ENCODE assay signal across 2 cellular contexts in genomic region chr1:246066553-246066952, GRCh38.
TF ChIP-seq lines count a peak whose summit lies in the region.

No MANE protein-coding gene starts in this region.

TF ChIP-seq in GM23338, 12 proteins besides CTCF, POLR2A, EP300 and RAD21:
- TF ChIP-seq, protein P1, sequence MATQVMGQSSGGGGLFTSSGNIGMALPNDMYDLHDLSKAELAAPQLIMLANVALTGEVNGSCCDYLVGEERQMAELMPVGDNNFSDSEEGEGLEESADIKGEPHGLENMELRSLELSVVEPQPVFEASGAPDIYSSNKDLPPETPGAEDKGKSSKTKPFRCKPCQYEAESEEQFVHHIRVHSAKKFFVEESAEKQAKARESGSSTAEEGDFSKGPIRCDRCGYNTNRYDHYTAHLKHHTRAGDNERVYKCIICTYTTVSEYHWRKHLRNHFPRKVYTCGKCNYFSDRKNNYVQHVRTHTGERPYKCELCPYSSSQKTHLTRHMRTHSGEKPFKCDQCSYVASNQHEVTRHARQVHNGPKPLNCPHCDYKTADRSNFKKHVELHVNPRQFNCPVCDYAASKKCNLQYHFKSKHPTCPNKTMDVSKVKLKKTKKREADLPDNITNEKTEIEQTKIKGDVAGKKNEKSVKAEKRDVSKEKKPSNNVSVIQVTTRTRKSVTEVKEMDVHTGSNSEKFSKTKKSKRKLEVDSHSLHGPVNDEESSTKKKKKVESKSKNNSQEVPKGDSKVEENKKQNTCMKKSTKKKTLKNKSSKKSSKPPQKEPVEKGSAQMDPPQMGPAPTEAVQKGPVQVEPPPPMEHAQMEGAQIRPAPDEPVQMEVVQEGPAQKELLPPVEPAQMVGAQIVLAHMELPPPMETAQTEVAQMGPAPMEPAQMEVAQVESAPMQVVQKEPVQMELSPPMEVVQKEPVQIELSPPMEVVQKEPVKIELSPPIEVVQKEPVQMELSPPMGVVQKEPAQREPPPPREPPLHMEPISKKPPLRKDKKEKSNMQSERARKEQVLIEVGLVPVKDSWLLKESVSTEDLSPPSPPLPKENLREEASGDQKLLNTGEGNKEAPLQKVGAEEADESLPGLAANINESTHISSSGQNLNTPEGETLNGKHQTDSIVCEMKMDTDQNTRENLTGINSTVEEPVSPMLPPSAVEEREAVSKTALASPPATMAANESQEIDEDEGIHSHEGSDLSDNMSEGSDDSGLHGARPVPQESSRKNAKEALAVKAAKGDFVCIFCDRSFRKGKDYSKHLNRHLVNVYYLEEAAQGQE (IDR thresholded peaks at IDR 0.05; ENCODE audit: unreplicated experiment): no peak
- TF ChIP-seq NANOG (IDR thresholded peaks at IDR 0.05; ENCODE audit: borderline replicate concordance): peak; percentile 77; the same call in 1 of the 2 replicates

TF ChIP-seq in Ishikawa, 13 proteins besides CTCF, POLR2A, EP300 and RAD21 (continued from another document):
- TF ChIP-seq, protein P1 (IDR thresholded peaks at IDR 0.05; ENCODE audit: low read depth): no peak
- no peak for TF ChIP-seq CREB1 (IDR thresholded peaks at IDR 0.05; ENCODE audit: low read depth)
- TF ChIP-seq NFIC (IDR thresholded peaks at IDR 0.05): peak; percentile 48; the same call in 1 of the 2 replicates
- TF ChIP-seq TEAD4 (IDR thresholded peaks at IDR 0.05): peak; percentile 89
- TF ChIP-seq CEBPB (IDR thresholded peaks at IDR 0.05): peak; percentile 64
